ENCODE assay signal across 8 cellular contexts in genomic region chr7:2354173-2355078, GRCh38. TPM values are rescaled to one million over a fixed set of nuclear protein-coding genes. Genes with fewer than 3 reads are reported as not detected.
A peak's percentile ranks its signal among the peaks of the same experiment; 100 is the strongest.
DNase-seq lines count a peak whose midpoint lies in the region; ATAC-seq and TF ChIP-seq lines count a peak whose summit lies in the region.

Gene EIF3B, plus strand, starts transcription at chr7:2354827. Its CDS starts 95 bp downstream, at chr7:2354922.

- H4K20me1 ChIP-seq in PC-9 (ENCODE audit: insufficient read depth): peaks cover 40% of the 10 kb centered on the region

- H3K79me2 ChIP-seq in PC-9 (ENCODE audit: low read depth): peaks cover 58% of the 10 kb centered on the region

- H3K4me1 ChIP-seq in PC-9 (replicated peaks; ENCODE audit: insufficient read depth) (peaks cover 27% of the 10 kb centered on the region), esophagus (ENCODE audit: control insufficient read depth in 2 of 2, insufficient read depth in 2 of 2, low read length in 1 of 2) (peaks cover 0 to 3% of the 10 kb centered on the region in 2 donors), mucosa of rectum (ENCODE audit: control insufficient read depth in 2 of 2, insufficient read depth in 2 of 2, low read length in 2 of 2) (peaks cover 16 to 21% of the 10 kb centered on the region in 2 donors)

- BruUV-seq in PC-9 (replicated peaks; lab: Mats Ljungman, UMichigan): no TSS peak

- H3K9ac ChIP-seq in mucosa of rectum (ENCODE audit: low read depth in 1 of 2, low read length in 2 of 2): peak within 1 kb of the TSS; percentile 88 to 90

- DNase-seq in DMS53 treated with DMSO at 0.1 percent for 48 hours (lab: John Stamatoyannopoulos, UW; ENCODE audit: unreplicated experiment) (peak; percentile 87), KBM-7 (peak; percentile 95), PC-9 (peak; percentile 84 to 88)
- DNase-seq in activated T-cell treated with anti-CD3 and anti-CD28 coated beads, Interleukin-2, amount 50 U/mL, for 1 hour: peak; percentile 92
- DNase-seq in stimulated activated CD8-positive, alpha-beta memory T cell treated with anti-CD3 and anti-CD28 coated beads, Interleukin-4, amount 100 ng/mL, for 4 hours (ENCODE audit: low read depth in 2 of 2, low spot score in 1 of 2): peak; percentile 72 to 80

- H3K36me3 ChIP-seq in PC-9 (ENCODE audit: low read depth) (peaks cover 26% of the 10 kb centered on the region), esophagus (ENCODE audit: control insufficient read depth in 2 of 2, insufficient read depth in 2 of 2, low read length in 1 of 2) (peaks cover 0 to 3% of the 10 kb centered on the region in 2 donors), mucosa of rectum (ENCODE audit: control insufficient read depth in 2 of 2, insufficient read depth in 2 of 2, low read length in 2 of 2) (peaks cover 0 to 9% of the 10 kb centered on the region in 2 donors)

- peak within 1 kb of the TSS; percentile 75 for H3K4me3 ChIP-seq in PC-9
- peak within 1 kb of the TSS; percentile 99 to 100 for H3K4me3 ChIP-seq in esophagus (ENCODE audit: low read depth in 1 of 2, low read length in 2 of 2)
- peak within 1 kb of the TSS; percentile 81 to 83 for H3K4me3 ChIP-seq in mucosa of rectum (ENCODE audit: low read length in 2 of 2)

- in situ Hi-C loops in KBM-7 (cut with MboI; ENCODE audit: low pct_unique_long_range_greater_than_20kb, low sequenced_read_pairs): no loop called here

- peak within 1 kb of the TSS; percentile 92 for H2AFZ ChIP-seq in PC-9

- no peaks in the 10 kb centered on the region for H3K27me3 ChIP-seq in PC-9 (ENCODE audit: insufficient read depth, low read depth)
- no peaks in the 10 kb centered on the region for H3K27me3 ChIP-seq in esophagus (ENCODE audit: control insufficient read depth in 1 of 2, insufficient read depth in 2 of 2, low read length in 2 of 2)
- no peaks in the 10 kb centered on the region for H3K27me3 ChIP-seq in mucosa of rectum (ENCODE audit: control insufficient read depth in 2 of 2, insufficient read depth in 2 of 2, low read length in 2 of 2)

- ATAC-seq in GM21723 (IDR thresholded peaks at IDR 0.05; ENCODE audit: unreplicated experiment): peak; percentile 85

- peaks cover 47% of the 10 kb centered on the region for H3F3A ChIP-seq in PC-9 (ENCODE audit: insufficient read depth, low read depth)

- H3K9me3 ChIP-seq in PC-9 (ENCODE audit: insufficient read depth, low read depth): no peaks in the 10 kb centered on the region
- no peaks in the 10 kb centered on the region for H3K9me3 ChIP-seq in esophagus (ENCODE audit: control insufficient read depth in 2 of 2, insufficient read depth in 1 of 2, low read depth in 1 of 2, low read length in 1 of 2)
- no peaks in the 10 kb centered on the region for H3K9me3 ChIP-seq in mucosa of rectum (ENCODE audit: control insufficient read depth in 2 of 2, low read length in 2 of 2)

- peak within 1 kb of the TSS; percentile 95 for H3K4me2 ChIP-seq in PC-9

- H3K27ac ChIP-seq in PC-9 (peak within 1 kb of the TSS; percentile 92), esophagus (ENCODE audit: low read depth in 2 of 2, low read length in 1 of 2) (peak within 1 kb of the TSS; percentile 94 to 98), mucosa of rectum (ENCODE audit: low read depth in 2 of 2, low read length in 2 of 2) (peak within 1 kb of the TSS; percentile 96 to 98)

- no peak for TF ChIP-seq CTCF in PC-9 (conservative IDR thresholded peaks at IDR 0.05)

- WGBS in esophagus, 2 donors: 0% methylated on average over 73 to 81 of the region's 81 CpGs

- POLR2A ChIA-PET in PC-9 (lab: Charles Lee; ENCODE audit: unreplicated experiment): interaction anchor here (0.5 to 0.7 kb wide), 6 partner anchors 10 to 823 kb away, joined by 3 to 15 read pairs (median 6); no protein-coding TSS in a partner anchor

- CTCF ChIA-PET in PC-9 (lab: Charles Lee): interaction anchor here (0.6 kb wide), 3 partner anchors 160 to 756 kb away, joined by 3 to 8 read pairs (median 3); no protein-coding TSS in a partner anchor

- no peaks in the 10 kb centered on the region for H3K9me2 ChIP-seq in PC-9 (ENCODE audit: insufficient read depth)

- intact Hi-C loops in PC-9 (cut with micrococcal nuclease; ENCODE audit: unreplicated experiment): loop anchor here (5.0 kb wide), 1 partner anchor 42 kb away; the partner anchor contains the start of gene SNX8

RNA-seq across cellular contexts. Expression of gene EIF3B, which starts in this region (rescaled TPM):
- total RNA-seq in PC-9 (2021): 299 and 302 TPM in 2 replicates
- 10 to 100 TPM; 54.2 to 85.6 TPM for polyA plus RNA-seq in esophagus

Comparison
In these comparisons a context has a peak if more than half of its experiments do, and no peak if none do; other contexts are left out.
1. Peak in every context shown above with its lines: DNase-seq, ATAC-seq, H3K4me3 ChIP-seq and H3K27ac ChIP-seq.